ENCODE assay signal across 8 cellular contexts in the genomic region with DNA sequence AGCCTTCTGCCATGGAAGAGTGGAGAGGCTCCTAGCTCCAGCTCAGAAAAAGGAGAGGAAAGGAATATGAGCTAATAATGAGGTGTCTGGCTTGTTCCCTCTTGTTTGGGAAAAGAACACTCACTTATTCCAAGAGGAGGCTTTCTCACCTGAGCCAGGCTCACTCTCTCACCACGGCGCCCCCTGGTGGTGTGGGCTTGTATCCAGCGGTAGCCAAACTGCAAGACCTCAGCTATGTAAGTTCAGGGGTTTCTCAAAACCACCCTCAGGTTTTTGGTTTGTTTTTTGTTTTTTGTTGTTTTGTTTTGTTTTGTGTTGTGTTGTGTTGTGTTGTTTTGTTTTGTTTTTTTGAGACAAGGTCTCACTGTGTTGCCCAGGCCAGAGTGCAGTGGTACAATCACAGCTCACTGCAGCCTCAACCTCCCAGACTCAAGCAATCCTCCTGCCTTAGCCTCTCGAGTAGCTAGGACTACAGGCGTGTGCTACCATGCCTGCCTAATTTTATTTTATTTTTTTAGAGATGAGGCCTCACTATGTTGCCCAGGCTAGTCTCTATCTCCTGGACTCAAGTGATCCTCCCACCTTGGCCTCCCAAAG.
DNase-seq lines count a peak whose midpoint lies in the region; ATAC-seq and TF ChIP-seq lines count a peak whose summit lies in the region.

No MANE protein-coding gene starts in this region.

- H3K4me1 Mint-ChIP-seq in endodermal cell: no peaks in the 10 kb centered on the region
- H3K4me1 Mint-ChIP-seq in natural killer cell: no peaks in the 10 kb centered on the region

- H3K4me1 ChIP-seq in endodermal cell (ENCODE audit: control insufficient read depth, insufficient read depth, low read length) (no peaks in the 10 kb centered on the region), stomach (no peaks in the 10 kb centered on the region)

- 33 to 60% methylated on average over 3 to 5 of the region's 5 CpGs for WGBS in endodermal cell (ENCODE audit: insufficient coverage in 1 of 2, insufficient read length in 1 of 2), 2 experiments
- WGBS in stomach, 5 donors: 21 to 31% (median 25%) methylated on average over 5 of the region's 5 CpGs

- no peak overlapping the region for H3K9ac ChIP-seq in endodermal cell (ENCODE audit: extremely low read depth, low read length, poor library complexity, severe bottlenecking)

- ATAC-seq in GM19372 (IDR thresholded peaks at IDR 0.05; ENCODE audit: low read depth, unreplicated experiment): peak; percentile 59
- peak in 2 of 3 donors; percentile 50 to 63 for ATAC-seq in natural killer cell
- ATAC-seq in HG03139 (IDR thresholded peaks at IDR 0.05; ENCODE audit: unreplicated experiment): no peak

- DNase-seq in AG20443 (ENCODE audit: low spot score) (peak; percentile 60), NCI-H2171 treated with DMSO at 0.1 percent for 48 hours (lab: John Stamatoyannopoulos, UW) (peak; percentile 45), endodermal cell (peak; percentile 96), natural killer cell (peak; percentile 48), stomach (peak; percentile 85)
- peak; percentile 87 for DNase-seq in activated CD8-positive, alpha-beta memory T cell treated with anti-CD3 and anti-CD28 coated beads for 24 hours

- TF ChIP-seq CTCF in endodermal cell (conservative IDR thresholded peaks at IDR 0.05) (peak; percentile 97), natural killer cell (IDR thresholded peaks at IDR 0.05) (peak; percentile 68), stomach (IDR thresholded peaks at IDR 0.05) (peak in 5 of 7 experiments; percentile 56 to 81 (median 73))

- no peak overlapping the region for H3K27ac Mint-ChIP-seq in endodermal cell
- H3K27ac Mint-ChIP-seq in natural killer cell: no peak overlapping the region

- no peaks in the 10 kb centered on the region for H3K9me3 Mint-ChIP-seq in endodermal cell
- H3K9me3 Mint-ChIP-seq in natural killer cell: no peaks in the 10 kb centered on the region

- H3K36me3 Mint-ChIP-seq in endodermal cell (ENCODE audit: low read depth) (no peaks in the 10 kb centered on the region), natural killer cell (no peaks in the 10 kb centered on the region)

- H3K27ac ChIP-seq in endodermal cell (ENCODE audit: low read depth, low read length): no peak overlapping the region
- H3K27ac ChIP-seq in stomach: no peak overlapping the region

- H3K4me3 Mint-ChIP-seq in endodermal cell (no peak overlapping the region), natural killer cell (no peak overlapping the region)

- TF ChIP-seq EP300 in stomach (IDR thresholded peaks at IDR 0.05): no peak

- peaks cover 2% of the 10 kb centered on the region for H3K27me3 Mint-ChIP-seq in endodermal cell (ENCODE audit: insufficient read depth)
- H3K27me3 Mint-ChIP-seq in natural killer cell (ENCODE audit: low read depth in 2 of 2): peaks cover 0 to 2% of the 10 kb centered on the region in 2 donors

- TF ChIP-seq POLR2A in stomach (IDR thresholded peaks at IDR 0.05): no peak

- H3K27me3 ChIP-seq in endodermal cell (ENCODE audit: control insufficient read depth, insufficient read depth, low read length, poor library complexity, severe bottlenecking) (no peaks in the 10 kb centered on the region), stomach (peaks cover 0 to 24% (median 4%) of the 10 kb centered on the region in 3 donors)

- intact Hi-C loops in natural killer cell (cut with micrococcal nuclease) (loop anchor here (5.0 kb wide), 1 partner anchor 314 kb away; no protein-coding TSS in a partner anchor), stomach (cut with DNase I; ENCODE audit: low total_unique reads) (loop anchor here (10.0 kb wide), 1 partner anchor 311 kb away; no protein-coding TSS in a partner anchor)

- H3K9me3 ChIP-seq in endodermal cell (ENCODE audit: control insufficient read depth, low read length) (no peaks in the 10 kb centered on the region), stomach (peaks cover 0 to 7% (median 0%) of the 10 kb centered on the region in 4 donors)

- H3K36me3 ChIP-seq in endodermal cell (ENCODE audit: control insufficient read depth, insufficient read depth, low read length) (no peaks in the 10 kb centered on the region), stomach (no peaks in the 10 kb centered on the region)

- H3K4me3 ChIP-seq in endodermal cell (ENCODE audit: low read length): no peak overlapping the region
- no peak overlapping the region for H3K4me3 ChIP-seq in stomach

Comparison
In these comparisons a context has a peak if more than half of its experiments do, and no peak if none do; other contexts are left out.
1. DNase-seq: peak in every context shown above with its lines; median percentile 96 in endodermal cell; 87 in activated CD8-positive, alpha-beta memory T cell treated with anti-CD3 and anti-CD28 coated beads for 24 hours; 85 in stomach; 60 in AG20443; 48 in natural killer cell; 45 in NCI-H2171 treated with DMSO at 0.1 percent for 48 hours.